ENCODE assay signal across 1 cellular context in the genomic region with DNA sequence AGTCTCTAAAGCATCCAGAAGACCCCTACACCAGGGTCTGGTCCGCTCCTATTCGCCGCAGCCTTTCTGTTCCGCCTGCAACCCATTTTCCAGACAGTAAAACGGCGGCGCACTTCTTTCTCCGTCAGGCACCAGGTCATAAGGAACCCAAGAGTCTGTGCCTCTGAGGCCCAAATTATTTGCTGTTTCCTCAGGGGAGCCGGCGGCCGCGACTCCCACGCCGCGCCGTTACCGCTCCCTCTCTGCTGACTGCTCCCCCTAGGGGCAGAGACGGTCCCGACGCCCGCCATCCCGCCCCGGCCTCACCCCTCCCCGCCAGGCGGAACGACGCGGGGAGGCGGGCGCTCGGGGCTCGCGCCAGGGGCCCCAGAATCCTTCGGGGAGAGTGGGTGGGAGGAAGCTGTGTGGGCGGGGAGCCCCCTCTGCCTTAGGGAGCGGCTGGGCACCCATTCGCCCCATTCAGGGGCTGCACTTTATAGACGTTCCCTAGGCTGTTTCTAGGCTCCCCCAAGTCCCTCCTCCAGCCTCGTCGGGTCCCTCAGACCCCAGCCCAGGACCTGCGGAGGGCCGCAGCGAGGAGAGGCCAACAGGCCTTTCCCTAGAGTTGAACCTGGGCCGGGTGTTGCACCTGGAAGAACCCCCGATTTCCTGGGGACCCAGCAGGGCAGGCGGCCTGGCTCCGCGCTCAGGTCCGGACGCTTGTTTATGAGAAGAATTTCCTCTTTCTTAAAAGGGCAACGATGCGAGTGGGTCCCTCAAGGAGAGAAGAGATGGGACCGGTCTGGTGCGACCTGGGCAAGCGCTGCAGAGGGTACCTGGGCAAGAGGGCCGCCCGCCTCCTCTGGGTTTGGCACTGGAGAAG.
TF ChIP-seq lines count a peak whose summit lies in the region.

No MANE protein-coding gene starts in this region.

TF ChIP-seq in WTC11, 78 proteins besides CTCF, POLR2A, EP300 and RAD21 (continued from another document and continues in another):
- TF ChIP-seq, protein P1, sequence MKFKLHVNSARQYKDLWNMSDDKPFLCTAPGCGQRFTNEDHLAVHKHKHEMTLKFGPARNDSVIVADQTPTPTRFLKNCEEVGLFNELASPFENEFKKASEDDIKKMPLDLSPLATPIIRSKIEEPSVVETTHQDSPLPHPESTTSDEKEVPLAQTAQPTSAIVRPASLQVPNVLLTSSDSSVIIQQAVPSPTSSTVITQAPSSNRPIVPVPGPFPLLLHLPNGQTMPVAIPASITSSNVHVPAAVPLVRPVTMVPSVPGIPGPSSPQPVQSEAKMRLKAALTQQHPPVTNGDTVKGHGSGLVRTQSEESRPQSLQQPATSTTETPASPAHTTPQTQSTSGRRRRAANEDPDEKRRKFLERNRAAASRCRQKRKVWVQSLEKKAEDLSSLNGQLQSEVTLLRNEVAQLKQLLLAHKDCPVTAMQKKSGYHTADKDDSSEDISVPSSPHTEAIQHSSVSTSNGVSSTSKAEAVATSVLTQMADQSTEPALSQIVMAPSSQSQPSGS (CRISPR knock-in tag; IDR thresholded peaks at IDR 0.05; ENCODE audit: borderline replicate concordance, low read depth), result peak; percentile 44; the same call in 1 of the 2 replicates
- TF ChIP-seq, protein P2, sequence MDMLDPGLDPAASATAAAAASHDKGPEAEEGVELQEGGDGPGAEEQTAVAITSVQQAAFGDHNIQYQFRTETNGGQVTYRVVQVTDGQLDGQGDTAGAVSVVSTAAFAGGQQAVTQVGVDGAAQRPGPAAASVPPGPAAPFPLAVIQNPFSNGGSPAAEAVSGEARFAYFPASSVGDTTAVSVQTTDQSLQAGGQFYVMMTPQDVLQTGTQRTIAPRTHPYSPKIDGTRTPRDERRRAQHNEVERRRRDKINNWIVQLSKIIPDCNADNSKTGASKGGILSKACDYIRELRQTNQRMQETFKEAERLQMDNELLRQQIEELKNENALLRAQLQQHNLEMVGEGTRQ (CRISPR knock-in tag; IDR thresholded peaks at IDR 0.05), result no peak
- TF ChIP-seq, protein P3, sequence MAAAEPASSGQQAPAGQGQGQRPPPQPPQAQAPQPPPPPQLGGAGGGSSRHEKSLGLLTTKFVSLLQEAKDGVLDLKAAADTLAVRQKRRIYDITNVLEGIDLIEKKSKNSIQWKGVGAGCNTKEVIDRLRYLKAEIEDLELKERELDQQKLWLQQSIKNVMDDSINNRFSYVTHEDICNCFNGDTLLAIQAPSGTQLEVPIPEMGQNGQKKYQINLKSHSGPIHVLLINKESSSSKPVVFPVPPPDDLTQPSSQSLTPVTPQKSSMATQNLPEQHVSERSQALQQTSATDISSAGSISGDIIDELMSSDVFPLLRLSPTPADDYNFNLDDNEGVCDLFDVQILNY (CRISPR knock-in tag; IDR thresholded peaks at IDR 0.05), result peak; percentile 77; the same call in 1 of the 2 replicates
- TF ChIP-seq, protein P4, sequence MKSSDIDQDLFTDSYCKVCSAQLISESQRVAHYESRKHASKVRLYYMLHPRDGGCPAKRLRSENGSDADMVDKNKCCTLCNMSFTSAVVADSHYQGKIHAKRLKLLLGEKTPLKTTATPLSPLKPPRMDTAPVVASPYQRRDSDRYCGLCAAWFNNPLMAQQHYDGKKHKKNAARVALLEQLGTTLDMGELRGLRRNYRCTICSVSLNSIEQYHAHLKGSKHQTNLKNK (CRISPR knock-in tag; IDR thresholded peaks at IDR 0.05), result no peak
- TF ChIP-seq NFATC4 (CRISPR knock-in tag; IDR thresholded peaks at IDR 0.05) (no peak), TEAD1 (CRISPR knock-in tag; IDR thresholded peaks at IDR 0.05) (peak; percentile 57; the same call in 1 of the 2 replicates), NFE2L1 (CRISPR knock-in tag; IDR thresholded peaks at IDR 0.05) (0 out of 2 replicates have a peak, but pooled peaks have one; percentile 33), RELA (CRISPR knock-in tag; IDR thresholded peaks at IDR 0.05; ENCODE audit: borderline replicate concordance) (no peak), ZNF671 (CRISPR knock-in tag; IDR thresholded peaks at IDR 0.05) (no peak), NR2C2 (CRISPR knock-in tag; IDR thresholded peaks at IDR 0.05) (no peak), EMX1 (CRISPR knock-in tag; IDR thresholded peaks at IDR 0.05) (no peak), SMAD4 (CRISPR knock-in tag; IDR thresholded peaks at IDR 0.05) (no peak), ZNF232 (CRISPR knock-in tag; IDR thresholded peaks at IDR 0.05) (no peak), FOXP1 (CRISPR knock-in tag; IDR thresholded peaks at IDR 0.05; ENCODE audit: borderline replicate concordance) (peak; percentile 31; the same call in 1 of the 2 replicates), GABPB1 (CRISPR knock-in tag; IDR thresholded peaks at IDR 0.05) (peak; percentile 71), TCF7 (CRISPR knock-in tag; IDR thresholded peaks at IDR 0.05; ENCODE audit: low read depth) (no peak), ZNF121 (CRISPR knock-in tag; IDR thresholded peaks at IDR 0.05) (no peak), GTF2I (CRISPR knock-in tag; conservative IDR thresholded peaks at IDR 0.05) (peak; percentile 79; the same call in 1 of the 2 replicates), SP1 (CRISPR knock-in tag; conservative IDR thresholded peaks at IDR 0.05) (peak; percentile 83), TP53 (CRISPR knock-in tag; IDR thresholded peaks at IDR 0.05) (no peak), FOXK1 (CRISPR knock-in tag; IDR thresholded peaks at IDR 0.05) (peak; percentile 61), IRF2 (CRISPR knock-in tag; IDR thresholded peaks at IDR 0.05; ENCODE audit: borderline replicate concordance, low read depth) (no peak), NR1H2 (CRISPR knock-in tag; IDR thresholded peaks at IDR 0.05) (no peak), MYBL2 (CRISPR knock-in tag; IDR thresholded peaks at IDR 0.05) (peak; percentile 53; the same call in 1 of the 2 replicates), HMGA2 (CRISPR knock-in tag; IDR thresholded peaks at IDR 0.05) (no peak), RORB (CRISPR knock-in tag; IDR thresholded peaks at IDR 0.05) (no peak), ESRRA (CRISPR knock-in tag; IDR thresholded peaks at IDR 0.05; ENCODE audit: borderline replicate concordance) (no peak), ATF1 (CRISPR knock-in tag; IDR thresholded peaks at IDR 0.05) (no peak), NR3C1 (CRISPR knock-in tag; conservative IDR thresholded peaks at IDR 0.05; ENCODE audit: low read depth) (no peak), CREM (CRISPR knock-in tag; IDR thresholded peaks at IDR 0.05) (peak; percentile 52; the same call in 1 of the 2 replicates), NFYB (CRISPR knock-in tag; conservative IDR thresholded peaks at IDR 0.05; ENCODE audit: low read depth) (no peak)
- TF ChIP-seq, protein P5, sequence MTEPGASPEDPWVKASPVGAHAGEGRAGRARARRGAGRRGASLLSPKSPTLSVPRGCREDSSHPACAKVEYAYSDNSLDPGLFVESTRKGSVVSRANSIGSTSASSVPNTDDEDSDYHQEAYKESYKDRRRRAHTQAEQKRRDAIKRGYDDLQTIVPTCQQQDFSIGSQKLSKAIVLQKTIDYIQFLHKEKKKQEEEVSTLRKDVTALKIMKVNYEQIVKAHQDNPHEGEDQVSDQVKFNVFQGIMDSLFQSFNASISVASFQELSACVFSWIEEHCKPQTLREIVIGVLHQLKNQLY (CRISPR knock-in tag; IDR thresholded peaks at IDR 0.05), result 0 out of 2 replicates have a peak, but pooled peaks have one; percentile 29
- TF ChIP-seq, protein P6, sequence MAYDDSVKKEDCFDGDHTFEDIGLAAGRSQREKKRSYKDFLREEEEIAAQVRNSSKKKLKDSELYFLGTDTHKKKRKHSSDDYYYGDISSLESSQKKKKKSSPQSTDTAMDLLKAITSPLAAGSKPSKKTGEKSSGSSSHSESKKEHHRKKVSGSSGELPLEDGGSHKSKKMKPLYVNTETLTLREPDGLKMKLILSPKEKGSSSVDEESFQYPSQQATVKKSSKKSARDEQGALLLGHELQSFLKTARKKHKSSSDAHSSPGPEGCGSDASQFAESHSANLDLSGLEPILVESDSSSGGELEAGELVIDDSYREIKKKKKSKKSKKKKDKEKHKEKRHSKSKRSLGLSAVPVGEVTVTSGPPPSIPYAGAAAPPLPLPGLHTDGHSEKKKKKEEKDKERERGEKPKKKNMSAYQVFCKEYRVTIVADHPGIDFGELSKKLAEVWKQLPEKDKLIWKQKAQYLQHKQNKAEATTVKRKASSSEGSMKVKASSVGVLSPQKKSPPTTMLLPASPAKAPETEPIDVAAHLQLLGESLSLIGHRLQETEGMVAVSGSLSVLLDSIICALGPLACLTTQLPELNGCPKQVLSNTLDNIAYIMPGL (CRISPR knock-in tag; IDR thresholded peaks at IDR 0.05), result peak; percentile 81
- TF ChIP-seq, protein P7, sequence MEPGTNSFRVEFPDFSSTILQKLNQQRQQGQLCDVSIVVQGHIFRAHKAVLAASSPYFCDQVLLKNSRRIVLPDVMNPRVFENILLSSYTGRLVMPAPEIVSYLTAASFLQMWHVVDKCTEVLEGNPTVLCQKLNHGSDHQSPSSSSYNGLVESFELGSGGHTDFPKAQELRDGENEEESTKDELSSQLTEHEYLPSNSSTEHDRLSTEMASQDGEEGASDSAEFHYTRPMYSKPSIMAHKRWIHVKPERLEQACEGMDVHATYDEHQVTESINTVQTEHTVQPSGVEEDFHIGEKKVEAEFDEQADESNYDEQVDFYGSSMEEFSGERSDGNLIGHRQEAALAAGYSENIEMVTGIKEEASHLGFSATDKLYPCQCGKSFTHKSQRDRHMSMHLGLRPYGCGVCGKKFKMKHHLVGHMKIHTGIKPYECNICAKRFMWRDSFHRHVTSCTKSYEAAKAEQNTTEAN (CRISPR knock-in tag; IDR thresholded peaks at IDR 0.05), result 0 out of 2 replicates have a peak, but pooled peaks have one; percentile 62
- TF ChIP-seq, protein P8, sequence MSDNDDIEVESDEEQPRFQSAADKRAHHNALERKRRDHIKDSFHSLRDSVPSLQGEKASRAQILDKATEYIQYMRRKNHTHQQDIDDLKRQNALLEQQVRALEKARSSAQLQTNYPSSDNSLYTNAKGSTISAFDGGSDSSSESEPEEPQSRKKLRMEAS (CRISPR knock-in tag; IDR thresholded peaks at IDR 0.05), result peak; percentile 83
- TF ChIP-seq, protein P9, sequence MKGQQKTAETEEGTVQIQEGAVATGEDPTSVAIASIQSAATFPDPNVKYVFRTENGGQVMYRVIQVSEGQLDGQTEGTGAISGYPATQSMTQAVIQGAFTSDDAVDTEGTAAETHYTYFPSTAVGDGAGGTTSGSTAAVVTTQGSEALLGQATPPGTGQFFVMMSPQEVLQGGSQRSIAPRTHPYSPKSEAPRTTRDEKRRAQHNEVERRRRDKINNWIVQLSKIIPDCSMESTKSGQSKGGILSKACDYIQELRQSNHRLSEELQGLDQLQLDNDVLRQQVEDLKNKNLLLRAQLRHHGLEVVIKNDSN (CRISPR knock-in tag; IDR thresholded peaks at IDR 0.05), result no peak
- TF ChIP-seq, protein P10, sequence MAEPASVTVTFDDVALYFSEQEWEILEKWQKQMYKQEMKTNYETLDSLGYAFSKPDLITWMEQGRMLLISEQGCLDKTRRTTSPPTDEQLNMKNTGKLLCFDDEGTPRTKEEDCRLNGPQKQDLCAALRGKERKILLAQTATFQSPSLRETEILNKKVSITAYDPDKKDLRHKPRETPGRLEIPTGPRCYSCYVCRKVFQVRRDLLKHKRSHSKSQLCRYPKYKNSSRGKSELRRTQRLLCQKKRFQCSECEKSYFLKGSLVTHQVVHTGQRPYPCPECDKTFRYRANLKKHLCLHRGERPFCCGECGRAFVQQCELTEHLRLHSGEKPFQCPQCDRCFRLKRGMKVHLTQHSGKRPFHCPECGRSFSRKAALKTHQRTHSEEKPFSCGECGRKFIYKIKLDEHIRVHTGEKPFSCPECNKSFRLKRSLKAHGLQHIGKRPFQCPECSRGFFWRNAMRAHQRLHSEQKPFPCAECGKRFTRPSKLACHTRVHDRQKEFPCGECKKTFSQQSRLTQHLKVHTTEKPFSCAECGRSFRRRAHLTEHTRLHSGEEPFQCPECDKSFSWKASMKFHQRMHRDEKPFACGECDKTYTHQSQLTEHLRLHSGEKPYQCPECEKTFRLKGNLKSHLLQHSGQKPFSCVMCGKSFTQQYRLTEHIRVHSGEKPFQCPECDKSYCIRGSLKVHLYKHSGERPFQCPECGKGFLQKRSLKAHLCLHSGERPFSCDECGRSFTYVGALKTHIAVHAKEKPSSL (CRISPR knock-in tag; conservative IDR thresholded peaks at IDR 0.05), result no peak
- TF ChIP-seq, protein P11, sequence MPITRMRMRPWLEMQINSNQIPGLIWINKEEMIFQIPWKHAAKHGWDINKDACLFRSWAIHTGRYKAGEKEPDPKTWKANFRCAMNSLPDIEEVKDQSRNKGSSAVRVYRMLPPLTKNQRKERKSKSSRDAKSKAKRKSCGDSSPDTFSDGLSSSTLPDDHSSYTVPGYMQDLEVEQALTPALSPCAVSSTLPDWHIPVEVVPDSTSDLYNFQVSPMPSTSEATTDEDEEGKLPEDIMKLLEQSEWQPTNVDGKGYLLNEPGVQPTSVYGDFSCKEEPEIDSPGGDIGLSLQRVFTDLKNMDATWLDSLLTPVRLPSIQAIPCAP (CRISPR knock-in tag; IDR thresholded peaks at IDR 0.05), result no peak
- TF ChIP-seq, protein P12, sequence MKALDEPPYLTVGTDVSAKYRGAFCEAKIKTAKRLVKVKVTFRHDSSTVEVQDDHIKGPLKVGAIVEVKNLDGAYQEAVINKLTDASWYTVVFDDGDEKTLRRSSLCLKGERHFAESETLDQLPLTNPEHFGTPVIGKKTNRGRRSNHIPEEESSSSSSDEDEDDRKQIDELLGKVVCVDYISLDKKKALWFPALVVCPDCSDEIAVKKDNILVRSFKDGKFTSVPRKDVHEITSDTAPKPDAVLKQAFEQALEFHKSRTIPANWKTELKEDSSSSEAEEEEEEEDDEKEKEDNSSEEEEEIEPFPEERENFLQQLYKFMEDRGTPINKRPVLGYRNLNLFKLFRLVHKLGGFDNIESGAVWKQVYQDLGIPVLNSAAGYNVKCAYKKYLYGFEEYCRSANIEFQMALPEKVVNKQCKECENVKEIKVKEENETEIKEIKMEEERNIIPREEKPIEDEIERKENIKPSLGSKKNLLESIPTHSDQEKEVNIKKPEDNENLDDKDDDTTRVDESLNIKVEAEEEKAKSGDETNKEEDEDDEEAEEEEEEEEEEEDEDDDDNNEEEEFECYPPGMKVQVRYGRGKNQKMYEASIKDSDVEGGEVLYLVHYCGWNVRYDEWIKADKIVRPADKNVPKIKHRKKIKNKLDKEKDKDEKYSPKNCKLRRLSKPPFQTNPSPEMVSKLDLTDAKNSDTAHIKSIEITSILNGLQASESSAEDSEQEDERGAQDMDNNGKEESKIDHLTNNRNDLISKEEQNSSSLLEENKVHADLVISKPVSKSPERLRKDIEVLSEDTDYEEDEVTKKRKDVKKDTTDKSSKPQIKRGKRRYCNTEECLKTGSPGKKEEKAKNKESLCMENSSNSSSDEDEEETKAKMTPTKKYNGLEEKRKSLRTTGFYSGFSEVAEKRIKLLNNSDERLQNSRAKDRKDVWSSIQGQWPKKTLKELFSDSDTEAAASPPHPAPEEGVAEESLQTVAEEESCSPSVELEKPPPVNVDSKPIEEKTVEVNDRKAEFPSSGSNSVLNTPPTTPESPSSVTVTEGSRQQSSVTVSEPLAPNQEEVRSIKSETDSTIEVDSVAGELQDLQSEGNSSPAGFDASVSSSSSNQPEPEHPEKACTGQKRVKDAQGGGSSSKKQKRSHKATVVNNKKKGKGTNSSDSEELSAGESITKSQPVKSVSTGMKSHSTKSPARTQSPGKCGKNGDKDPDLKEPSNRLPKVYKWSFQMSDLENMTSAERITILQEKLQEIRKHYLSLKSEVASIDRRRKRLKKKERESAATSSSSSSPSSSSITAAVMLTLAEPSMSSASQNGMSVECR (CRISPR knock-in tag; IDR thresholded peaks at IDR 0.05; ENCODE audit: borderline replicate concordance), result peak; percentile 86; the same call in 1 of the 2 replicates
- TF ChIP-seq, protein P13, sequence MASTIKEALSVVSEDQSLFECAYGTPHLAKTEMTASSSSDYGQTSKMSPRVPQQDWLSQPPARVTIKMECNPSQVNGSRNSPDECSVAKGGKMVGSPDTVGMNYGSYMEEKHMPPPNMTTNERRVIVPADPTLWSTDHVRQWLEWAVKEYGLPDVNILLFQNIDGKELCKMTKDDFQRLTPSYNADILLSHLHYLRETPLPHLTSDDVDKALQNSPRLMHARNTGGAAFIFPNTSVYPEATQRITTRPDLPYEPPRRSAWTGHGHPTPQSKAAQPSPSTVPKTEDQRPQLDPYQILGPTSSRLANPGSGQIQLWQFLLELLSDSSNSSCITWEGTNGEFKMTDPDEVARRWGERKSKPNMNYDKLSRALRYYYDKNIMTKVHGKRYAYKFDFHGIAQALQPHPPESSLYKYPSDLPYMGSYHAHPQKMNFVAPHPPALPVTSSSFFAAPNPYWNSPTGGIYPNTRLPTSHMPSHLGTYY (CRISPR knock-in tag; IDR thresholded peaks at IDR 0.05), result no peak; the same call in 1 of the 2 replicates
